ENCODE assay signal across 1 cellular context in the genomic region with DNA sequence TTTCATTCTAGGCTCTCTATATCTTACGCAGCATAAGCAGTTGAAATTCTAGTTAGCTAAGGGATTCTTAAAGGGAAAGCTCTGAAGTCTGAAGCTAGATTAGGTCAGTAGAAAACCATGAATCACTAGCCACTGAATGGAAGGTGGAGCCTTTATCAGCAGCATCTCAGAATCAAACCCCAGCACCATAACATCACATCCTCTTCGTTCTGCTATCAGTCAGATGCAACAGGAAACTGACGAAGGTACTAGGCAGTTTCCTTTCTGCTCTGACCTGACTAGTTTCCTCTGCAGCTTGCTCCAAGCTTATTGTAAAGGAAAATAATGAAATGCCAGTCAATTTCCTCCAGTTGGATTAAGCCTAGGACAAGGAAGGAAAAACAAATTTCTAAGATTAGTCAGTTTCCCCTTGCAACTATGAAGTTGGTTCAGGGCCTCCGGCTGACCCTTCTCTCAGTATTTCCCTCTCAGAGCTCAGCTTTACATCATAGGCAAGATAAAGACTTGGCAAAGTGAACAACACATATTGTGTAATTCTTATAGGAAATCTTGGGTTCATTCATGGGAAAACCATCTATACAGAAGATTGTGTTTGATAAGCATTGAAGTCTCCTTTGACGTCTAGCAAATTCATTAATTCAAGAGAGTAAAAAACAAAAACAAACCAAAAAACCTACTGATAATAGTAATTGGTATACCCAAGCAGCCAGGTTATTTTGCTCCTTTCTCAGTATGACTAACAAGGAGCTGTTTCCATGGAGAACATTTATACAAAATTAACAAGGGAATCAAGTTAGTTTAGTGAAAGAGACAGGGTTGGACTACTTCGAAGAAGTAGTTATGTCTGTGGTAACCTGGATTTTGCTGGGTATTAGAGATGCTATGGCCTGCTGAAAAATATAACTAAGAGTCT.
TF ChIP-seq lines count a peak whose summit lies in the region.

No MANE protein-coding gene starts in this region.

TF ChIP-seq in K562, 482 proteins besides CTCF, POLR2A, EP300 and RAD21 (continued from another document):
- TF ChIP-seq, protein P1, sequence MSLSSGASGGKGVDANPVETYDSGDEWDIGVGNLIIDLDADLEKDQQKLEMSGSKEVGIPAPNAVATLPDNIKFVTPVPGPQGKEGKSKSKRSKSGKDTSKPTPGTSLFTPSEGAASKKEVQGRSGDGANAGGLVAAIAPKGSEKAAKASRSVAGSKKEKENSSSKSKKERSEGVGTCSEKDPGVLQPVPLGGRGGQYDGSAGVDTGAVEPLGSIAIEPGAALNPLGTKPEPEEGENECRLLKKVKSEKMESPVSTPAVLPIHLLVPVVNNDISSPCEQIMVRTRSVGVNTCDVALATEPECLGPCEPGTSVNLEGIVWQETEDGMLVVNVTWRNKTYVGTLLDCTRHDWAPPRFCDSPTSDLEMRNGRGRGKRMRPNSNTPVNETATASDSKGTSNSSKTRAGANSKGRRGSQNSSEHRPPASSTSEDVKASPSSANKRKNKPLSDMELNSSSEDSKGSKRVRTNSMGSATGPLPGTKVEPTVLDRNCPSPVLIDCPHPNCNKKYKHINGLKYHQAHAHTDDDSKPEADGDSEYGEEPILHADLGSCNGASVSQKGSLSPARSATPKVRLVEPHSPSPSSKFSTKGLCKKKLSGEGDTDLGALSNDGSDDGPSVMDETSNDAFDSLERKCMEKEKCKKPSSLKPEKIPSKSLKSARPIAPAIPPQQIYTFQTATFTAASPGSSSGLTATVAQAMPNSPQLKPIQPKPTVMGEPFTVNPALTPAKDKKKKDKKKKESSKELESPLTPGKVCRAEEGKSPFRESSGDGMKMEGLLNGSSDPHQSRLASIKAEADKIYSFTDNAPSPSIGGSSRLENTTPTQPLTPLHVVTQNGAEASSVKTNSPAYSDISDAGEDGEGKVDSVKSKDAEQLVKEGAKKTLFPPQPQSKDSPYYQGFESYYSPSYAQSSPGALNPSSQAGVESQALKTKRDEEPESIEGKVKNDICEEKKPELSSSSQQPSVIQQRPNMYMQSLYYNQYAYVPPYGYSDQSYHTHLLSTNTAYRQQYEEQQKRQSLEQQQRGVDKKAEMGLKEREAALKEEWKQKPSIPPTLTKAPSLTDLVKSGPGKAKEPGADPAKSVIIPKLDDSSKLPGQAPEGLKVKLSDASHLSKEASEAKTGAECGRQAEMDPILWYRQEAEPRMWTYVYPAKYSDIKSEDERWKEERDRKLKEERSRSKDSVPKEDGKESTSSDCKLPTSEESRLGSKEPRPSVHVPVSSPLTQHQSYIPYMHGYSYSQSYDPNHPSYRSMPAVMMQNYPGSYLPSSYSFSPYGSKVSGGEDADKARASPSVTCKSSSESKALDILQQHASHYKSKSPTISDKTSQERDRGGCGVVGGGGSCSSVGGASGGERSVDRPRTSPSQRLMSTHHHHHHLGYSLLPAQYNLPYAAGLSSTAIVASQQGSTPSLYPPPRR (CRISPR knock-in tag; IDR thresholded peaks at IDR 0.05; ENCODE audit: borderline replicate concordance): no peak
- TF ChIP-seq RNF2 (IDR thresholded peaks at IDR 0.05) (0 out of 2 replicates have a peak, but pooled peaks have one; percentile 46), NEUROD1 (IDR thresholded peaks at IDR 0.05; ENCODE audit: borderline replicate concordance, low read depth, low read length, partially characterized antibody) (no peak), BCOR (IDR thresholded peaks at IDR 0.05) (no peak; the same call in 1 of the 2 replicates), CBX3 (IDR thresholded peaks at IDR 0.05; ENCODE audit: borderline replicate concordance in 1 of 2, low read length in 2 of 2) (peak in 1 of 2 experiments; percentile 26; a peak in 1 of 3 replicates), ZNF217 (CRISPR knock-in tag; IDR thresholded peaks at IDR 0.05) (no peak), NFE2 (IDR thresholded peaks at IDR 0.05; ENCODE audit: low read depth) (peak; percentile 44), GABPB2 (CRISPR knock-in tag; conservative IDR thresholded peaks at IDR 0.05) (no peak), ATF7 (IDR thresholded peaks at IDR 0.05) (peak; percentile 70; the same call in 1 of the 2 replicates), BRF1 (IDR thresholded peaks at IDR 0.05; ENCODE audit: borderline replicate concordance, extremely low read depth, insufficient read length) (no peak), MEF2D (tag; conservative IDR thresholded peaks at IDR 0.05; ENCODE audit: low read depth) (no peak), PYGO2 (tag; IDR thresholded peaks at IDR 0.05) (no peak), ZNF507 (tag; conservative IDR thresholded peaks at IDR 0.05) (no peak), CREBBP (IDR thresholded peaks at IDR 0.05; ENCODE audit: low read depth, low read length) (no peak), SMAD4 (CRISPR knock-in tag; conservative IDR thresholded peaks at IDR 0.05) (no peak), HMG20A (CRISPR knock-in tag; conservative IDR thresholded peaks at IDR 0.05) (no peak), RCOR1 (IDR thresholded peaks at IDR 0.05; ENCODE audit: borderline replicate concordance in 1 of 2, low read depth in 2 of 2, low read length in 2 of 2) (peak in 1 of 2 experiments; percentile 96; a peak in 3 of 4 replicates), ZNF561 (CRISPR knock-in tag; conservative IDR thresholded peaks at IDR 0.05) (no peak), SIN3B (IDR thresholded peaks at IDR 0.05; ENCODE audit: low read depth) (no peak), ZNF445 (CRISPR knock-in tag; IDR thresholded peaks at IDR 0.05; ENCODE audit: low read depth) (no peak), ZSCAN29 (IDR thresholded peaks at IDR 0.05) (no peak), ZNF696 (CRISPR knock-in tag; conservative IDR thresholded peaks at IDR 0.05) (no peak), ZNF551 (CRISPR knock-in tag; IDR thresholded peaks at IDR 0.05) (no peak), ZNF174 (CRISPR knock-in tag; IDR thresholded peaks at IDR 0.05) (no peak), EP400 (IDR thresholded peaks at IDR 0.05) (no peak), U2AF2 (optimal IDR thresholded peaks at IDR 0.05; ENCODE audit: low read depth, low read length) (no peak), CBFA2T2 (conservative IDR thresholded peaks at IDR 0.05) (peak; percentile 73)
- TF ChIP-seq, protein P2, sequence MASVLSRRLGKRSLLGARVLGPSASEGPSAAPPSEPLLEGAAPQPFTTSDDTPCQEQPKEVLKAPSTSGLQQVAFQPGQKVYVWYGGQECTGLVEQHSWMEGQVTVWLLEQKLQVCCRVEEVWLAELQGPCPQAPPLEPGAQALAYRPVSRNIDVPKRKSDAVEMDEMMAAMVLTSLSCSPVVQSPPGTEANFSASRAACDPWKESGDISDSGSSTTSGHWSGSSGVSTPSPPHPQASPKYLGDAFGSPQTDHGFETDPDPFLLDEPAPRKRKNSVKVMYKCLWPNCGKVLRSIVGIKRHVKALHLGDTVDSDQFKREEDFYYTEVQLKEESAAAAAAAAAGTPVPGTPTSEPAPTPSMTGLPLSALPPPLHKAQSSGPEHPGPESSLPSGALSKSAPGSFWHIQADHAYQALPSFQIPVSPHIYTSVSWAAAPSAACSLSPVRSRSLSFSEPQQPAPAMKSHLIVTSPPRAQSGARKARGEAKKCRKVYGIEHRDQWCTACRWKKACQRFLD (CRISPR knock-in tag; IDR thresholded peaks at IDR 0.05): peak; percentile 62; the same call in 1 of the 2 replicates
- TF ChIP-seq, protein P3, sequence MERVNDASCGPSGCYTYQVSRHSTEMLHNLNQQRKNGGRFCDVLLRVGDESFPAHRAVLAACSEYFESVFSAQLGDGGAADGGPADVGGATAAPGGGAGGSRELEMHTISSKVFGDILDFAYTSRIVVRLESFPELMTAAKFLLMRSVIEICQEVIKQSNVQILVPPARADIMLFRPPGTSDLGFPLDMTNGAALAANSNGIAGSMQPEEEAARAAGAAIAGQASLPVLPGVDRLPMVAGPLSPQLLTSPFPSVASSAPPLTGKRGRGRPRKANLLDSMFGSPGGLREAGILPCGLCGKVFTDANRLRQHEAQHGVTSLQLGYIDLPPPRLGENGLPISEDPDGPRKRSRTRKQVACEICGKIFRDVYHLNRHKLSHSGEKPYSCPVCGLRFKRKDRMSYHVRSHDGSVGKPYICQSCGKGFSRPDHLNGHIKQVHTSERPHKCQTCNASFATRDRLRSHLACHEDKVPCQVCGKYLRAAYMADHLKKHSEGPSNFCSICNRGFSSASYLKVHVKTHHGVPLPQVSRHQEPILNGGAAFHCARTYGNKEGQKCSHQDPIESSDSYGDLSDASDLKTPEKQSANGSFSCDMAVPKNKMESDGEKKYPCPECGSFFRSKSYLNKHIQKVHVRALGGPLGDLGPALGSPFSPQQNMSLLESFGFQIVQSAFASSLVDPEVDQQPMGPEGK (CRISPR knock-in tag; IDR thresholded peaks at IDR 0.05; ENCODE audit: borderline replicate concordance): no peak
- TF ChIP-seq, protein P4, sequence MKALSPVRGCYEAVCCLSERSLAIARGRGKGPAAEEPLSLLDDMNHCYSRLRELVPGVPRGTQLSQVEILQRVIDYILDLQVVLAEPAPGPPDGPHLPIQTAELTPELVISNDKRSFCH (CRISPR knock-in tag; IDR thresholded peaks at IDR 0.05): no peak
- TF ChIP-seq, protein P4 (tag; IDR thresholded peaks at IDR 0.05): no peak
- TF ChIP-seq, protein P5, sequence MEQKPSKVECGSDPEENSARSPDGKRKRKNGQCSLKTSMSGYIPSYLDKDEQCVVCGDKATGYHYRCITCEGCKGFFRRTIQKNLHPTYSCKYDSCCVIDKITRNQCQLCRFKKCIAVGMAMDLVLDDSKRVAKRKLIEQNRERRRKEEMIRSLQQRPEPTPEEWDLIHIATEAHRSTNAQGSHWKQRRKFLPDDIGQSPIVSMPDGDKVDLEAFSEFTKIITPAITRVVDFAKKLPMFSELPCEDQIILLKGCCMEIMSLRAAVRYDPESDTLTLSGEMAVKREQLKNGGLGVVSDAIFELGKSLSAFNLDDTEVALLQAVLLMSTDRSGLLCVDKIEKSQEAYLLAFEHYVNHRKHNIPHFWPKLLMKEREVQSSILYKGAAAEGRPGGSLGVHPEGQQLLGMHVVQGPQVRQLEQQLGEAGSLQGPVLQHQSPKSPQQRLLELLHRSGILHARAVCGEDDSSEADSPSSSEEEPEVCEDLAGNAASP (IDR thresholded peaks at IDR 0.05): no peak
- TF ChIP-seq, protein P6, sequence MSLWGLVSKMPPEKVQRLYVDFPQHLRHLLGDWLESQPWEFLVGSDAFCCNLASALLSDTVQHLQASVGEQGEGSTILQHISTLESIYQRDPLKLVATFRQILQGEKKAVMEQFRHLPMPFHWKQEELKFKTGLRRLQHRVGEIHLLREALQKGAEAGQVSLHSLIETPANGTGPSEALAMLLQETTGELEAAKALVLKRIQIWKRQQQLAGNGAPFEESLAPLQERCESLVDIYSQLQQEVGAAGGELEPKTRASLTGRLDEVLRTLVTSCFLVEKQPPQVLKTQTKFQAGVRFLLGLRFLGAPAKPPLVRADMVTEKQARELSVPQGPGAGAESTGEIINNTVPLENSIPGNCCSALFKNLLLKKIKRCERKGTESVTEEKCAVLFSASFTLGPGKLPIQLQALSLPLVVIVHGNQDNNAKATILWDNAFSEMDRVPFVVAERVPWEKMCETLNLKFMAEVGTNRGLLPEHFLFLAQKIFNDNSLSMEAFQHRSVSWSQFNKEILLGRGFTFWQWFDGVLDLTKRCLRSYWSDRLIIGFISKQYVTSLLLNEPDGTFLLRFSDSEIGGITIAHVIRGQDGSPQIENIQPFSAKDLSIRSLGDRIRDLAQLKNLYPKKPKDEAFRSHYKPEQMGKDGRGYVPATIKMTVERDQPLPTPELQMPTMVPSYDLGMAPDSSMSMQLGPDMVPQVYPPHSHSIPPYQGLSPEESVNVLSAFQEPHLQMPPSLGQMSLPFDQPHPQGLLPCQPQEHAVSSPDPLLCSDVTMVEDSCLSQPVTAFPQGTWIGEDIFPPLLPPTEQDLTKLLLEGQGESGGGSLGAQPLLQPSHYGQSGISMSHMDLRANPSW (CRISPR knock-in tag; IDR thresholded peaks at IDR 0.05): no peak
- TF ChIP-seq, protein P7, sequence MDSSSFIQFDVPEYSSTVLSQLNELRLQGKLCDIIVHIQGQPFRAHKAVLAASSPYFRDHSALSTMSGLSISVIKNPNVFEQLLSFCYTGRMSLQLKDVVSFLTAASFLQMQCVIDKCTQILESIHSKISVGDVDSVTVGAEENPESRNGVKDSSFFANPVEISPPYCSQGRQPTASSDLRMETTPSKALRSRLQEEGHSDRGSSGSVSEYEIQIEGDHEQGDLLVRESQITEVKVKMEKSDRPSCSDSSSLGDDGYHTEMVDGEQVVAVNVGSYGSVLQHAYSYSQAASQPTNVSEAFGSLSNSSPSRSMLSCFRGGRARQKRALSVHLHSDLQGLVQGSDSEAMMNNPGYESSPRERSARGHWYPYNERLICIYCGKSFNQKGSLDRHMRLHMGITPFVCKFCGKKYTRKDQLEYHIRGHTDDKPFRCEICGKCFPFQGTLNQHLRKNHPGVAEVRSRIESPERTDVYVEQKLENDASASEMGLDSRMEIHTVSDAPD (CRISPR knock-in tag; IDR thresholded peaks at IDR 0.05): no peak
